In the genomic region with DNA sequence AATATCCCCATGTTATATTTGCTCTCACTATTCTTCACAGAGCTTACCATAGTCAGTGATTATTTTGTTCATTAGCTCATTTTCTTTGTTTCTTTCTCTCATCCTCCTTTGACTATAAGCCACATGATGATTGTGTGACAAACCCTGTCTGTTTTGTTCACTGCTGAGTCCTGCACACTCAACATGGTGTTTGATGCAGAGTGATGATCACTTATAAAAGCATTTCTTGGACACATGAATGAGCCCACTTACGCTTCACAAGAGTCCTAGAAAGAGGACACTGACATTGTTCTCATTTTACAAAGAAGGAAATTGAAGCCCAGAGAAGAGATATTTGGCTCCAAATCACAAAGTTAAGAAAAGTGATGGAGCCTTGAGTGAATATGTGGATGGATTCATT, we compare ENCODE assay signal across 2 cellular contexts.
TF ChIP-seq lines count a peak whose summit lies in the region.

No MANE protein-coding gene starts in this region.

TF ChIP-seq in A549, 52 proteins besides CTCF, POLR2A, EP300 and RAD21:
- TF ChIP-seq CHD2 (IDR thresholded peaks at IDR 0.05; ENCODE audit: low read length, partially characterized antibody) (no peak), MAX (IDR thresholded peaks at IDR 0.05) (no peak), MAFK (IDR thresholded peaks at IDR 0.05; ENCODE audit: partially characterized antibody) (no peak), RNF2 (IDR thresholded peaks at IDR 0.05; ENCODE audit: borderline replicate concordance, low read depth) (no peak), TP53 (CRISPR knock-in tag; IDR thresholded peaks at IDR 0.05) (no peak), NFE2L2 (conservative IDR thresholded peaks at IDR 0.05; ENCODE audit: low read length) (no peak), FOSL2 (IDR thresholded peaks at IDR 0.05) (no peak), FOSL2 (CRISPR knock-in tag; IDR thresholded peaks at IDR 0.05) (no peak), E2F6 (IDR thresholded peaks at IDR 0.05; ENCODE audit: borderline replicate concordance, low read depth) (no peak), ZSCAN20 (CRISPR knock-in tag; IDR thresholded peaks at IDR 0.05) (no peak), TFCP2L1 (CRISPR knock-in tag; IDR thresholded peaks at IDR 0.05) (no peak), HDAC2 (IDR thresholded peaks at IDR 0.05) (no peak), MAZ (IDR thresholded peaks at IDR 0.05; ENCODE audit: borderline replicate concordance, low read depth, low read length) (no peak)
- TF ChIP-seq, protein P1, sequence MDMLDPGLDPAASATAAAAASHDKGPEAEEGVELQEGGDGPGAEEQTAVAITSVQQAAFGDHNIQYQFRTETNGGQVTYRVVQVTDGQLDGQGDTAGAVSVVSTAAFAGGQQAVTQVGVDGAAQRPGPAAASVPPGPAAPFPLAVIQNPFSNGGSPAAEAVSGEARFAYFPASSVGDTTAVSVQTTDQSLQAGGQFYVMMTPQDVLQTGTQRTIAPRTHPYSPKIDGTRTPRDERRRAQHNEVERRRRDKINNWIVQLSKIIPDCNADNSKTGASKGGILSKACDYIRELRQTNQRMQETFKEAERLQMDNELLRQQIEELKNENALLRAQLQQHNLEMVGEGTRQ (IDR thresholded peaks at IDR 0.05) = no peak
- TF ChIP-seq, protein P2, sequence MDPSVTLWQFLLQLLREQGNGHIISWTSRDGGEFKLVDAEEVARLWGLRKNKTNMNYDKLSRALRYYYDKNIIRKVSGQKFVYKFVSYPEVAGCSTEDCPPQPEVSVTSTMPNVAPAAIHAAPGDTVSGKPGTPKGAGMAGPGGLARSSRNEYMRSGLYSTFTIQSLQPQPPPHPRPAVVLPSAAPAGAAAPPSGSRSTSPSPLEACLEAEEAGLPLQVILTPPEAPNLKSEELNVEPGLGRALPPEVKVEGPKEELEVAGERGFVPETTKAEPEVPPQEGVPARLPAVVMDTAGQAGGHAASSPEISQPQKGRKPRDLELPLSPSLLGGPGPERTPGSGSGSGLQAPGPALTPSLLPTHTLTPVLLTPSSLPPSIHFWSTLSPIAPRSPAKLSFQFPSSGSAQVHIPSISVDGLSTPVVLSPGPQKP (IDR thresholded peaks at IDR 0.05; ENCODE audit: low read depth, low read length) = no peak
TF ChIP-seq in A549: peak in this region for 0.

TF ChIP-seq in K562, 482 proteins besides CTCF, POLR2A, EP300 and RAD21:
- no peak for TF ChIP-seq ATF6 (CRISPR knock-in tag; IDR thresholded peaks at IDR 0.05)
- no peak for TF ChIP-seq PML (IDR thresholded peaks at IDR 0.05; ENCODE audit: low read length)
- no peak for TF ChIP-seq ZNF133 (CRISPR knock-in tag; IDR thresholded peaks at IDR 0.05)
- no peak for TF ChIP-seq MITF (IDR thresholded peaks at IDR 0.05)
- TF ChIP-seq NR2C1 (IDR thresholded peaks at IDR 0.05) = no peak
- no peak for TF ChIP-seq NR2C1 (tag; IDR thresholded peaks at IDR 0.05)
- no peak for TF ChIP-seq CHD1 (IDR thresholded peaks at IDR 0.05; ENCODE audit: low read length)
- TF ChIP-seq RBM14 (IDR thresholded peaks at IDR 0.05; ENCODE audit: borderline replicate concordance, insufficient read depth, low read depth, low read length) = no peak
- no peak for TF ChIP-seq TRIM25 (IDR thresholded peaks at IDR 0.05; ENCODE audit: borderline replicate concordance)
- TF ChIP-seq NCOA6 (IDR thresholded peaks at IDR 0.05) = no peak
- TF ChIP-seq, protein P3, sequence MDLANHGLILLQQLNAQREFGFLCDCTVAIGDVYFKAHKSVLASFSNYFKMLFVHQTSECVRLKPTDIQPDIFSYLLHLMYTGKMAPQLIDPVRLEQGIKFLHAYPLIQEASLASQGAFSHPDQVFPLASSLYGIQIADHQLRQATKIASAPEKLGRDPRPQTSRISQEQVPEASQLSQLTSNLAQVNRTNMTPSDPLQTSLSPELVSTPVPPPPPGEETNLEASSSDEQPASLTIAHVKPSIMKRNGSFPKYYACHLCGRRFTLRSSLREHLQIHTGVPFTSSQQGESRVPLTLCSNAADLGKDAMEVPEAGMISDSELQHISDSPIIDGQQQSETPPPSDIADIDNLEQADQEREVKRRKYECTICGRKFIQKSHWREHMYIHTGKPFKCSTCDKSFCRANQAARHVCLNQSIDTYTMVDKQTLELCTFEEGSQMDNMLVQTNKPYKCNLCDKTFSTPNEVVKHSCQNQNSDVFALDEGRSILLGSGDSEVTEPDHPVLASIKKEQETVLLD (IDR thresholded peaks at IDR 0.05) = no peak
- 0 out of 2 replicates have a peak, but pooled peaks have one; percentile 5 for TF ChIP-seq ETV1 (tag; conservative IDR thresholded peaks at IDR 0.05; ENCODE audit: low read depth)
- TF ChIP-seq, protein P4, sequence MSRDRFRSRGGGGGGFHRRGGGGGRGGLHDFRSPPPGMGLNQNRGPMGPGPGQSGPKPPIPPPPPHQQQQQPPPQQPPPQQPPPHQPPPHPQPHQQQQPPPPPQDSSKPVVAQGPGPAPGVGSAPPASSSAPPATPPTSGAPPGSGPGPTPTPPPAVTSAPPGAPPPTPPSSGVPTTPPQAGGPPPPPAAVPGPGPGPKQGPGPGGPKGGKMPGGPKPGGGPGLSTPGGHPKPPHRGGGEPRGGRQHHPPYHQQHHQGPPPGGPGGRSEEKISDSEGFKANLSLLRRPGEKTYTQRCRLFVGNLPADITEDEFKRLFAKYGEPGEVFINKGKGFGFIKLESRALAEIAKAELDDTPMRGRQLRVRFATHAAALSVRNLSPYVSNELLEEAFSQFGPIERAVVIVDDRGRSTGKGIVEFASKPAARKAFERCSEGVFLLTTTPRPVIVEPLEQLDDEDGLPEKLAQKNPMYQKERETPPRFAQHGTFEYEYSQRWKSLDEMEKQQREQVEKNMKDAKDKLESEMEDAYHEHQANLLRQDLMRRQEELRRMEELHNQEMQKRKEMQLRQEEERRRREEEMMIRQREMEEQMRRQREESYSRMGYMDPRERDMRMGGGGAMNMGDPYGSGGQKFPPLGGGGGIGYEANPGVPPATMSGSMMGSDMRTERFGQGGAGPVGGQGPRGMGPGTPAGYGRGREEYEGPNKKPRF (IDR thresholded peaks at IDR 0.05; ENCODE audit: low read depth, low read length) = no peak
- TF ChIP-seq POU5F1 (IDR thresholded peaks at IDR 0.05; ENCODE audit: borderline replicate concordance, low read depth, low read length, partially characterized antibody) = no peak
- TF ChIP-seq GTF2A2 (tag; IDR thresholded peaks at IDR 0.05) = peak; percentile 24; the same call in 1 of the 2 replicates
- no peak for TF ChIP-seq TAF9B (IDR thresholded peaks at IDR 0.05; ENCODE audit: partially characterized antibody)
